Comparison of ENCODE assay signal across 35 cellular contexts in genomic region chr9:128337972-128338371, GRCh38.
"Had no signal": no experiment of that assay in that cellular context is flagged by ENCODE, and none has a peak within 500 bp of the region (broad histone marks: within the 10 kb centered on the region; RNA-seq: fewer than 3 reads in every experiment).

No MANE protein-coding gene starts in this region.

- H3K4me3 Mint-ChIP-seq: activated CD4-positive, alpha-beta memory T cell treated with anti-CD3 and anti-CD28 coated beads for 36 hours; activated CD4-positive, alpha-beta T cell treated with anti-CD3 and anti-CD28 coated beads for 36 hours; activated CD4-positive, alpha-beta T cell treated with anti-CD3 and anti-CD28 coated beads, Interleukin-2, amount 10 ng/mL, durations not matched to agents 24 days and 14 days; activated CD8-positive, alpha-beta memory T cell treated with anti-CD3 and anti-CD28 coated beads, Interleukin-2, amount 10 ng/mL, durations not matched to agents 7 days and 5 days; activated CD8-positive, alpha-beta T cell treated with anti-CD3 and anti-CD28 coated beads, Interleukin-2, amount 10 ng/mL, durations not matched to agents 7 days and 5 days; activated naive CD8-positive, alpha-beta T cell; activated T-helper 17 cell treated with anti-CD3 and anti-CD28 coated beads, Interleukin-2, amount 50 U/mL, for 72 hours; effector memory CD8-positive, alpha-beta T cell; T-helper 17 cell; T-helper 2 cell treated with Interferon-gamma antibody and Interleukin-4, amounts not matched to agents 5 μg/mL and 100 μg/mL, for 36 hours had no signal

- H3K27me3 Mint-ChIP-seq: activated CD4-positive, alpha-beta memory T cell treated with anti-CD3 and anti-CD28 coated beads for 36 hours; activated CD4-positive, alpha-beta T cell treated with anti-CD3 and anti-CD28 coated beads for 36 hours; activated CD4-positive, alpha-beta T cell treated with anti-CD3 and anti-CD28 coated beads, Interleukin-2, amount 10 ng/mL, durations not matched to agents 24 days and 14 days; activated CD8-positive, alpha-beta memory T cell treated with anti-CD3 and anti-CD28 coated beads, Interleukin-2, amount 10 ng/mL, durations not matched to agents 7 days and 5 days; activated naive CD8-positive, alpha-beta T cell; activated T-helper 17 cell treated with anti-CD3 and anti-CD28 coated beads, Interleukin-2, amount 50 U/mL, for 72 hours; effector memory CD8-positive, alpha-beta T cell; T-helper 17 cell had no signal

- H3K27ac ChIP-seq: body of pancreas, esophagus muscularis mucosa, foreskin keratinocyte, gastrocnemius medialis, heart right ventricle, hepatocyte, WERI-Rb-1 had no signal

- H3K4me1 ChIP-seq: foreskin keratinocyte had no signal

- H3K4me3 ChIP-seq: body of pancreas, esophagus muscularis mucosa, gastrocnemius medialis, heart right ventricle, hepatocyte had no signal

- H2AFZ ChIP-seq: hepatocyte had no signal

- DNase-seq: activated CD4-positive, alpha-beta memory T cell treated with anti-CD3 and anti-CD28 coated beads for 36 hours; activated CD4-positive, alpha-beta T cell treated with anti-CD3 and anti-CD28 coated beads for 36 hours; activated CD4-positive, alpha-beta T cell treated with anti-CD3 and anti-CD28 coated beads, Interleukin-2, amount 10 ng/mL, durations not matched to agents 24 days and 14 days; activated CD4-positive, CD25-positive, alpha-beta regulatory T cell; activated CD4-positive, CD25-positive, alpha-beta regulatory T cell treated with anti-CD3 and anti-CD28 coated beads, Interleukin-2, amount 50 U/mL, for 72 hours; activated CD8-positive, alpha-beta memory T cell treated with anti-CD3 and anti-CD28 coated beads, Interleukin-2, amount 10 ng/mL, durations not matched to agents 7 days and 5 days; activated CD8-positive, alpha-beta memory T cell treated with anti-CD3 and anti-CD28 coated beads, Interleukin-2, amount 50 U/mL, for 4 hours; activated CD8-positive, alpha-beta T cell treated with anti-CD3 and anti-CD28 coated beads, Interleukin-2, amount 10 ng/mL, durations not matched to agents 7 days and 5 days; activated effector memory CD4-positive, alpha-beta T cell treated with Interleukin-2 at 50 U/mL for 16 hours; activated gamma-delta T cell treated with Interleukin-2 at 50 U/mL for 16 hours; activated naive CD4-positive, alpha-beta T cell treated with anti-CD3 and anti-CD28 coated beads, Interleukin-2, amount 50 U/mL, for 16 hours; activated naive CD4-positive, alpha-beta T cell treated with Interleukin-2 at 50 U/mL for 16 hours; activated T-cell treated with anti-CD3 and anti-CD28 coated beads, Interleukin-2, amount 50 U/mL, for 1 hour; amniotic stem cell; anterior cingulate cortex; body of pancreas; caudate nucleus; cortex of kidney; dermis blood vessel endothelial cell; effector CD4-positive, alpha-beta T cell; effector memory CD8-positive, alpha-beta T cell; erythroblast; foreskin keratinocyte; gastrocnemius medialis; glutamatergic neuron; heart right ventricle; T-helper 17 cell; T1000; WERI-Rb-1 had no signal

- H3K27me3 ChIP-seq: body of pancreas, esophagus muscularis mucosa, foreskin keratinocyte, gastrocnemius medialis, heart right ventricle, hepatocyte had no signal

- H3K36me3 Mint-ChIP-seq: activated CD8-positive, alpha-beta memory T cell treated with anti-CD3 and anti-CD28 coated beads, Interleukin-2, amount 10 ng/mL, durations not matched to agents 7 days and 5 days; activated naive CD8-positive, alpha-beta T cell had no signal

- H3K9me3 Mint-ChIP-seq: activated CD4-positive, alpha-beta memory T cell treated with anti-CD3 and anti-CD28 coated beads for 36 hours; activated CD4-positive, alpha-beta T cell treated with anti-CD3 and anti-CD28 coated beads, Interleukin-2, amount 10 ng/mL, durations not matched to agents 24 days and 14 days; activated T-helper 17 cell treated with anti-CD3 and anti-CD28 coated beads, Interleukin-2, amount 50 U/mL, for 72 hours; effector memory CD8-positive, alpha-beta T cell; T-helper 2 cell treated with Interferon-gamma antibody and Interleukin-4, amounts not matched to agents 5 μg/mL and 100 μg/mL, for 36 hours had no signal

- H3K4me2 ChIP-seq: hepatocyte had no signal

- H3K9me3 ChIP-seq: body of pancreas, esophagus muscularis mucosa, gastrocnemius medialis, heart right ventricle had no signal

- FAIRE-seq: colon had no signal

- ATAC-seq: activated CD4-positive, alpha-beta T cell treated with anti-CD3 and anti-CD28 coated beads for 36 hours; activated CD8-positive, alpha-beta memory T cell treated with anti-CD3 and anti-CD28 coated beads, Interleukin-2, amount 10 ng/mL, durations not matched to agents 7 days and 5 days; activated CD8-positive, alpha-beta T cell treated with anti-CD3 and anti-CD28 coated beads, Interleukin-2, amount 10 ng/mL, durations not matched to agents 7 days and 5 days; activated T-helper 17 cell treated with anti-CD3 and anti-CD28 coated beads, Interleukin-2, amount 50 U/mL, for 72 hours; body of pancreas; effector memory CD8-positive, alpha-beta T cell; foreskin keratinocyte; gastrocnemius medialis; heart right ventricle; T-helper 17 cell had no signal

- H3K27ac Mint-ChIP-seq: activated CD4-positive, alpha-beta memory T cell treated with anti-CD3 and anti-CD28 coated beads for 36 hours; activated CD4-positive, alpha-beta T cell treated with anti-CD3 and anti-CD28 coated beads for 36 hours; activated CD4-positive, alpha-beta T cell treated with anti-CD3 and anti-CD28 coated beads, Interleukin-2, amount 10 ng/mL, durations not matched to agents 24 days and 14 days; activated CD8-positive, alpha-beta memory T cell treated with anti-CD3 and anti-CD28 coated beads, Interleukin-2, amount 10 ng/mL, durations not matched to agents 7 days and 5 days; activated CD8-positive, alpha-beta T cell treated with anti-CD3 and anti-CD28 coated beads, Interleukin-2, amount 10 ng/mL, durations not matched to agents 7 days and 5 days; activated naive CD8-positive, alpha-beta T cell; activated T-helper 17 cell treated with anti-CD3 and anti-CD28 coated beads, Interleukin-2, amount 50 U/mL, for 72 hours; effector memory CD8-positive, alpha-beta T cell; T-helper 17 cell; T-helper 2 cell treated with Interferon-gamma antibody and Interleukin-4, amounts not matched to agents 5 μg/mL and 100 μg/mL, for 36 hours had no signal
